ENCODE assay signal across 12 cellular contexts in genomic region chr9:69379250-69379982, GRCh38. TPM values are rescaled to one million over a fixed set of nuclear protein-coding genes. Genes with fewer than 3 reads are reported as not detected.
DNase-seq lines count a peak whose midpoint lies in the region; ATAC-seq and TF ChIP-seq lines count a peak whose summit lies in the region.
"Had no signal": no experiment of that assay in that cellular context is flagged by ENCODE, and none has a peak within 500 bp of the region (broad histone marks: within the 10 kb centered on the region; RNA-seq: fewer than 3 reads in every experiment).

No MANE protein-coding gene starts in this region.

- in situ Hi-C loops in GM13976 (cut with MboI; ENCODE audit: low sequenced_read_pairs, unreplicated experiment), result no loop called here

- POLR2A ChIA-PET in T-cell (lab: Charles Lee), result no interaction called here

- H3K36me3 ChIP-seq in SJCRH30, result no peaks in the 10 kb centered on the region
- H3K36me3 ChIP-seq: colonic mucosa had no signal

- peaks cover 15 to 27% of the 10 kb centered on the region in 2 donors for H3K27me3 Mint-ChIP-seq in T-cell

- DNase-seq in EH (ENCODE audit: low read depth) (peak; percentile 77), SJCRH30 (peak; percentile 82 to 89), fibroblast of villous mesenchyme (ENCODE audit: low read depth) (peak; percentile 40), non-pigmented ciliary epithelial cell (ENCODE audit: low read depth) (peak; percentile 38), T-cell (no peak), GM13976 (ENCODE audit: low spot score) (no peak)
- DNase-seq in activated CD4-positive, alpha-beta T cell treated with anti-CD3 and anti-CD28 coated beads for 48 hours, result no peak
- DNase-seq: activated CD8-positive, alpha-beta memory T cell treated with anti-CD3 and anti-CD28 coated beads, Interleukin-2, amount 10 ng/mL, durations not matched to agents 7 days and 5 days; colonic mucosa; NCI-H510A had no signal

- TF ChIP-seq CTCF in fibroblast of villous mesenchyme (IDR thresholded peaks at IDR 0.05; ENCODE audit: insufficient read depth, low read depth, low read length), result no peak
- TF ChIP-seq CTCF in GM13976 (IDR thresholded peaks at IDR 0.05; ENCODE audit: borderline replicate concordance, control extremely low read depth, extremely low read depth, insufficient read depth, missing control alignments), result no peak

- H3K4me1 ChIP-seq in SJCRH30, result peaks cover 40% of the 10 kb centered on the region
- H3K4me1 ChIP-seq: colonic mucosa had no signal

- no peaks in the 10 kb centered on the region for H3K9me3 Mint-ChIP-seq in T-cell

- H3K4me1 Mint-ChIP-seq in T-cell, result no peaks in the 10 kb centered on the region
- H3K4me1 Mint-ChIP-seq: activated CD8-positive, alpha-beta memory T cell treated with anti-CD3 and anti-CD28 coated beads, Interleukin-2, amount 10 ng/mL, durations not matched to agents 7 days and 5 days had no signal

- no peaks in the 10 kb centered on the region for H3K27me3 ChIP-seq in SJCRH30
- H3K27me3 ChIP-seq: colonic mucosa had no signal

- ATAC-seq in HG03432 (IDR thresholded peaks at IDR 0.05; ENCODE audit: unreplicated experiment), result no peak
- no peak for ATAC-seq in T-cell (replicated peaks in 1 of 4)
- ATAC-seq: activated CD8-positive, alpha-beta memory T cell treated with anti-CD3 and anti-CD28 coated beads, Interleukin-2, amount 10 ng/mL, durations not matched to agents 7 days and 5 days had no signal

- H3K27ac ChIP-seq in SJCRH30, result peak overlapping the region; percentile 46
- H3K27ac ChIP-seq: colonic mucosa had no signal

- no peak overlapping the region for H3K4me3 Mint-ChIP-seq in T-cell
- H3K4me3 Mint-ChIP-seq: activated CD8-positive, alpha-beta memory T cell treated with anti-CD3 and anti-CD28 coated beads, Interleukin-2, amount 10 ng/mL, durations not matched to agents 7 days and 5 days had no signal

- H3K4me3 ChIP-seq in SJCRH30, result peak overlapping the region; percentile 34
- no peak overlapping the region for H3K4me3 ChIP-seq in fibroblast of villous mesenchyme (ENCODE audit: low read depth, low read length)
- H3K4me3 ChIP-seq: colonic mucosa, lung had no signal

- H3K27ac Mint-ChIP-seq in T-cell, result no peak overlapping the region
- H3K27ac Mint-ChIP-seq: activated CD8-positive, alpha-beta memory T cell treated with anti-CD3 and anti-CD28 coated beads, Interleukin-2, amount 10 ng/mL, durations not matched to agents 7 days and 5 days had no signal

- CTCF ChIA-PET in T-cell (lab: Charles Lee), result no interaction called here

- no peaks in the 10 kb centered on the region for H3K9me3 ChIP-seq in SJCRH30 (replicated peaks)
- H3K9me3 ChIP-seq: colonic mucosa had no signal

- H3K36me3 Mint-ChIP-seq in T-cell, result no peaks in the 10 kb centered on the region
- H3K36me3 Mint-ChIP-seq: activated CD8-positive, alpha-beta memory T cell treated with anti-CD3 and anti-CD28 coated beads, Interleukin-2, amount 10 ng/mL, durations not matched to agents 7 days and 5 days had no signal

RNA-seq across cellular contexts. Expression of gene ENTREP1, which starts 54.4 kb away (rescaled TPM):
- 0.08 and 0.10 TPM in 2 replicates for total RNA-seq in SJCRH30 (2014; rRNA removed; shearing (Covaris generic))
- total RNA-seq in fibroblast of villous mesenchyme, result under 0.01 TPM in 1 of 2 replicates, not detected in the other
- total RNA-seq in T-cell, result under 1 TPM in 2 of 5 donors, not detected in 3; 0.13 to 0.16 TPM
- total RNA-seq: activated CD8-positive, alpha-beta memory T cell treated with anti-CD3 and anti-CD28 coated beads, Interleukin-2, amount 10 ng/mL, durations not matched to agents 7 days and 5 days had no signal

Comparison
In these comparisons a context has a peak if more than half of its experiments do, and no peak if none do; other contexts are left out.
1. DNase-seq: peak in EH (single experiment), SJCRH30 (2 of 2), fibroblast of villous mesenchyme (single experiment) and non-pigmented ciliary epithelial cell (single experiment); none in T-cell (0 of 34), GM13976 (single experiment) and activated CD4-positive, alpha-beta T cell treated with anti-CD3 and anti-CD28 coated beads for 48 hours (single experiment).